Comparison of ENCODE assay signal across 1 cellular context in the genomic region with DNA sequence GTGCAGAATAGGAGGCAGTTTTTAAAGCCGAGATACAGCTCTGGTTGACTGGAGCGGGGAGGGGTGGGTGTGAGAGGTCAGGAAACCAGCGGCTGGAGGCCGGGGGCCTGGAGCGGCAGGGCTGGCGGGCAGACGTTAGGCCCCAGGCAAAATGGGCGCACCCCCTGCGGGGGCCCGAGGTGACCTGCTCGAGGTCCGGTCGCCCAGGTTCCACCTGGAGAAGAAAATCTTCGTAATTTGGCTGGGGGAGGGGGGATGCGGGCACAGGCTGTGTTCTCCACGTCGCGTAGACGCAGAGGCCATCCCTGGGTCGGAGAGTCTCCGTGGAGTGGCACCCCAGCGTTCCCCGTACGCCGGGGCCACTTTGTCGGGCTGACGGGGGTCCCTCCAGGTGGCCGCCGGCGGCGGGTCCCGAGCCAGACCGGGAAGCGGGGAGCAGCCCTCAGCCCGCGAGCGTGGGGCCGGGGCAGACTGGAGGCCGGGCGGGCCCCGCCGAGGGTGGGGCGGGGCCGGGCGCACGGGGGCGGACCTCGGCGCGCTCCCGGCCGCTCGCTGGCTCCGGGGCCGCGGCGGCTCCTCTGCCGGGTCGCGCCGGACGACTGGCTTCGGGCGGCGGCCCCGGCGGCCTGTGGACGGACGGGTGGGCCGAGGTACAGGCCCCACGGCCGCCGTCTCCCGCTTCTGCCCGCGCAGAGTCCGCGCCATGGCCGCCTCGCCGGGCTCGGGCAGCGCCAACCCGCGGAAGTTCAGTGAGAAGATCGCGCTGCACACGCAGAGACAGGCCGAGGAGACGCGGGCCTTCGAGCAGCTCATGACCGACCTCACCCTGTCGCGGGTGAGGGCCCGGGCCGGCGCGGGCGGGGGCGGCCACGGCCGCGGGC.
TF ChIP-seq lines count a peak whose summit lies in the region.

A gene with protein sequence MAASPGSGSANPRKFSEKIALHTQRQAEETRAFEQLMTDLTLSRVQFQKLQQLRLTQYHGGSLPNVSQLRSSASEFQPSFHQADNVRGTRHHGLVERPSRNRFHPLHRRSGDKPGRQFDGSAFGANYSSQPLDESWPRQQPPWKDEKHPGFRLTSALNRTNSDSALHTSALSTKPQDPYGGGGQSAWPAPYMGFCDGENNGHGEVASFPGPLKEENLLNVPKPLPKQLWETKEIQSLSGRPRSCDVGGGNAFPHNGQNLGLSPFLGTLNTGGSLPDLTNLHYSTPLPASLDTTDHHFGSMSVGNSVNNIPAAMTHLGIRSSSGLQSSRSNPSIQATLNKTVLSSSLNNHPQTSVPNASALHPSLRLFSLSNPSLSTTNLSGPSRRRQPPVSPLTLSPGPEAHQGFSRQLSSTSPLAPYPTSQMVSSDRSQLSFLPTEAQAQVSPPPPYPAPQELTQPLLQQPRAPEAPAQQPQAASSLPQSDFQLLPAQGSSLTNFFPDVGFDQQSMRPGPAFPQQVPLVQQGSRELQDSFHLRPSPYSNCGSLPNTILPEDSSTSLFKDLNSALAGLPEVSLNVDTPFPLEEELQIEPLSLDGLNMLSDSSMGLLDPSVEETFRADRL (plus strand): TSS at position 555 of the 881 bp plus-strand sequence. CDS start 149 bp downstream, at position 704.

TF ChIP-seq in HEK293, 187 proteins besides CTCF, POLR2A, EP300 and RAD21 (continued from another document and continues in another):
- TF ChIP-seq, protein P1, sequence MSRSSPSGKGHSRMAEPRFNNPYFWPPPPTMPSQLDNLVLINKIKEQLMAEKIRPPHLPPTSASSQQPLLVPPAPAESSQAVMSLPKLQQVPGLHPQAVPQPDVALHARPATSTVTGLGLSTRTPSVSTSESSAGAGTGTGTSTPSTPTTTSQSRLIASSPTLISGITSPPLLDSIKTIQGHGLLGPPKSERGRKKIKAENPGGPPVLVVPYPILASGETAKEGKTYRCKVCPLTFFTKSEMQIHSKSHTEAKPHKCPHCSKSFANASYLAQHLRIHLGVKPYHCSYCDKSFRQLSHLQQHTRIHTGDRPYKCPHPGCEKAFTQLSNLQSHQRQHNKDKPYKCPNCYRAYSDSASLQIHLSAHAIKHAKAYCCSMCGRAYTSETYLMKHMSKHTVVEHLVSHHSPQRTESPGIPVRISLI (tag by site-specific recombination; IDR thresholded peaks at IDR 0.05): no peak
- TF ChIP-seq ZBTB8A (tag by site-specific recombination; IDR thresholded peaks at IDR 0.05): peak; percentile 61
- no peak for TF ChIP-seq ZNF623 (tag by site-specific recombination; IDR thresholded peaks at IDR 0.05)
- TF ChIP-seq ZFHX2 (tag by site-specific recombination; conservative IDR thresholded peaks at IDR 0.05): no peak
- no peak for TF ChIP-seq ZNF654 (tag by site-specific recombination; IDR thresholded peaks at IDR 0.05; ENCODE audit: low read depth)
- TF ChIP-seq, protein P2, sequence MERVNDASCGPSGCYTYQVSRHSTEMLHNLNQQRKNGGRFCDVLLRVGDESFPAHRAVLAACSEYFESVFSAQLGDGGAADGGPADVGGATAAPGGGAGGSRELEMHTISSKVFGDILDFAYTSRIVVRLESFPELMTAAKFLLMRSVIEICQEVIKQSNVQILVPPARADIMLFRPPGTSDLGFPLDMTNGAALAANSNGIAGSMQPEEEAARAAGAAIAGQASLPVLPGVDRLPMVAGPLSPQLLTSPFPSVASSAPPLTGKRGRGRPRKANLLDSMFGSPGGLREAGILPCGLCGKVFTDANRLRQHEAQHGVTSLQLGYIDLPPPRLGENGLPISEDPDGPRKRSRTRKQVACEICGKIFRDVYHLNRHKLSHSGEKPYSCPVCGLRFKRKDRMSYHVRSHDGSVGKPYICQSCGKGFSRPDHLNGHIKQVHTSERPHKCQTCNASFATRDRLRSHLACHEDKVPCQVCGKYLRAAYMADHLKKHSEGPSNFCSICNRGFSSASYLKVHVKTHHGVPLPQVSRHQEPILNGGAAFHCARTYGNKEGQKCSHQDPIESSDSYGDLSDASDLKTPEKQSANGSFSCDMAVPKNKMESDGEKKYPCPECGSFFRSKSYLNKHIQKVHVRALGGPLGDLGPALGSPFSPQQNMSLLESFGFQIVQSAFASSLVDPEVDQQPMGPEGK (tag by site-specific recombination; IDR thresholded peaks at IDR 0.05): peak; percentile 86
- peak; percentile 58; the same call in 1 of the 2 replicates for TF ChIP-seq ZSCAN30 (tag by site-specific recombination; IDR thresholded peaks at IDR 0.05)
- TF ChIP-seq ZFP37 (tag by site-specific recombination; IDR thresholded peaks at IDR 0.05): no peak
- TF ChIP-seq ZNF37A (tag by site-specific recombination; IDR thresholded peaks at IDR 0.05): no peak
- TF ChIP-seq ZNF311 (tag by site-specific recombination; IDR thresholded peaks at IDR 0.05; ENCODE audit: borderline replicate concordance): no peak
- TF ChIP-seq ZNF114 (tag by site-specific recombination; IDR thresholded peaks at IDR 0.05): no peak
- 0 out of 2 replicates have a peak, but pooled peaks have one; percentile 16 for TF ChIP-seq YY1 (tag by site-specific recombination; IDR thresholded peaks at IDR 0.05)
- TF ChIP-seq MEIS1 (CRISPR knock-in tag; IDR thresholded peaks at IDR 0.05; ENCODE audit: borderline replicate concordance): no peak
- TF ChIP-seq GLI4 (tag by site-specific recombination; IDR thresholded peaks at IDR 0.05): no peak
- TF ChIP-seq SETDB1 (IDR thresholded peaks at IDR 0.05; ENCODE audit: insufficient read length, low read length): no peak
- TF ChIP-seq ZNF555 (tag by site-specific recombination; conservative IDR thresholded peaks at IDR 0.05): no peak
- no peak for TF ChIP-seq ZNF366 (tag by site-specific recombination; conservative IDR thresholded peaks at IDR 0.05)
- TF ChIP-seq ZFP3 (tag by site-specific recombination; IDR thresholded peaks at IDR 0.05; ENCODE audit: low read depth): no peak
- TF ChIP-seq ZNF791 (tag by site-specific recombination; IDR thresholded peaks at IDR 0.05): no peak
- no peak for TF ChIP-seq ZNF394 (tag by site-specific recombination; IDR thresholded peaks at IDR 0.05; ENCODE audit: borderline replicate concordance)
- no peak for TF ChIP-seq EGR2 (tag by site-specific recombination; IDR thresholded peaks at IDR 0.05; ENCODE audit: low read depth)
- peak; percentile 37; the same call in 1 of the 2 replicates for TF ChIP-seq ZFP69B (tag by site-specific recombination; IDR thresholded peaks at IDR 0.05)
- no peak for TF ChIP-seq ZNF677 (tag by site-specific recombination; IDR thresholded peaks at IDR 0.05)
- peak; percentile 66; the same call in 1 of the 2 replicates for TF ChIP-seq ZNF561 (tag by site-specific recombination; IDR thresholded peaks at IDR 0.05; ENCODE audit: borderline replicate concordance)
- TF ChIP-seq KLF16 (tag by site-specific recombination; IDR thresholded peaks at IDR 0.05): 0 out of 2 replicates have a peak, but pooled peaks have one; percentile 21
- peak; percentile 75 for TF ChIP-seq ZBTB20 (tag by site-specific recombination; IDR thresholded peaks at IDR 0.05)
- no peak for TF ChIP-seq GFI1B (tag by site-specific recombination; IDR thresholded peaks at IDR 0.05)
- no peak for TF ChIP-seq ZNF19 (tag by site-specific recombination; IDR thresholded peaks at IDR 0.05; ENCODE audit: low read depth)
- TF ChIP-seq TCF7L2 (IDR thresholded peaks at IDR 0.05; ENCODE audit: borderline replicate concordance, low read depth, low read length): no peak
- no peak for TF ChIP-seq ZNF785 (tag by site-specific recombination; IDR thresholded peaks at IDR 0.05)
- no peak for TF ChIP-seq HOXD13 (CRISPR knock-in tag; IDR thresholded peaks at IDR 0.05; ENCODE audit: borderline replicate concordance)
- TF ChIP-seq, protein P3, sequence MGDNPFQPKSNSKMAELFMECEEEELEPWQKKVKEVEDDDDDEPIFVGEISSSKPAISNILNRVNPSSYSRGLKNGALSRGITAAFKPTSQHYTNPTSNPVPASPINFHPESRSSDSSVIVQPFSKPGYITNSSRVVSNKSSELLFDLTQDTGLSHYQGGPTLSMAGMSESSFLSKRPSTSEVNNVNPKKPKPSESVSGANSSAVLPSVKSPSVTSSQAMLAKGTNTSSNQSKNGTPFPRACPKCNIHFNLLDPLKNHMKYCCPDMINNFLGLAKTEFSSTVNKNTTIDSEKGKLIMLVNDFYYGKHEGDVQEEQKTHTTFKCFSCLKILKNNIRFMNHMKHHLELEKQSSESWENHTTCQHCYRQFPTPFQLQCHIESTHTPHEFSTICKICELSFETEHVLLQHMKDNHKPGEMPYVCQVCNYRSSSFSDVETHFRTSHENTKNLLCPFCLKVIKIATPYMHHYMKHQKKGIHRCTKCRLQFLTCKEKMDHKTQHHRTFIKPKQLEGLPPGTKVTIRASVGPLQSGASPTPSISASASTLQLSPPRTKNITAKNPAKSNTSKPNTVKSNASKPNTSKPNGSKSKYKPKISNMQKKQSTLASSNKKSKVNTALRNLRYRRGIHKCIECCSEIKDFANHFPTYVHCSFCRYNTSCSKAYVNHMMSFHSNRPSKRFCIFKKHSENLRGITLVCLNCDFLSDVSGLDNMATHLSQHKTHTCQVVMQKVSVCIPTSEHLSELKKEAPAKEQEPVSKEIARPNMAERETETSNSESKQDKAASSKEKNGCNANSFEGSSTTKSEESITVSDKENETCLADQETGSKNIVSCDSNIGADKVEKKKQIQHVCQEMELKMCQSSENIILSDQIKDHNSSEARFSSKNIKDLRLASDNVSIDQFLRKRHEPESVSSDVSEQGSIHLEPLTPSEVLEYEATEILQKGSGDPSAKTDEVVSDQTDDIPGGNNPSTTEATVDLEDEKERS (tag by site-specific recombination; IDR thresholded peaks at IDR 0.05): no peak
- TF ChIP-seq, protein P4, sequence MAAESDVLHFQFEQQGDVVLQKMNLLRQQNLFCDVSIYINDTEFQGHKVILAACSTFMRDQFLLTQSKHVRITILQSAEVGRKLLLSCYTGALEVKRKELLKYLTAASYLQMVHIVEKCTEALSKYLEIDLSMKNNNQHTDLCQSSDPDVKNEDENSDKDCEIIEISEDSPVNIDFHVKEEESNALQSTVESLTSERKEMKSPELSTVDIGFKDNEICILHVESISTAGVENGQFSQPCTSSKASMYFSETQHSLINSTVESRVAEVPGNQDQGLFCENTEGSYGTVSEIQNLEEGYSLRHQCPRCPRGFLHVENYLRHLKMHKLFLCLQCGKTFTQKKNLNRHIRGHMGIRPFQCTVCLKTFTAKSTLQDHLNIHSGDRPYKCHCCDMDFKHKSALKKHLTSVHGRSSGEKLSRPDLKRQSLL (tag by site-specific recombination; IDR thresholded peaks at IDR 0.05): no peak
- TF ChIP-seq, protein P5, sequence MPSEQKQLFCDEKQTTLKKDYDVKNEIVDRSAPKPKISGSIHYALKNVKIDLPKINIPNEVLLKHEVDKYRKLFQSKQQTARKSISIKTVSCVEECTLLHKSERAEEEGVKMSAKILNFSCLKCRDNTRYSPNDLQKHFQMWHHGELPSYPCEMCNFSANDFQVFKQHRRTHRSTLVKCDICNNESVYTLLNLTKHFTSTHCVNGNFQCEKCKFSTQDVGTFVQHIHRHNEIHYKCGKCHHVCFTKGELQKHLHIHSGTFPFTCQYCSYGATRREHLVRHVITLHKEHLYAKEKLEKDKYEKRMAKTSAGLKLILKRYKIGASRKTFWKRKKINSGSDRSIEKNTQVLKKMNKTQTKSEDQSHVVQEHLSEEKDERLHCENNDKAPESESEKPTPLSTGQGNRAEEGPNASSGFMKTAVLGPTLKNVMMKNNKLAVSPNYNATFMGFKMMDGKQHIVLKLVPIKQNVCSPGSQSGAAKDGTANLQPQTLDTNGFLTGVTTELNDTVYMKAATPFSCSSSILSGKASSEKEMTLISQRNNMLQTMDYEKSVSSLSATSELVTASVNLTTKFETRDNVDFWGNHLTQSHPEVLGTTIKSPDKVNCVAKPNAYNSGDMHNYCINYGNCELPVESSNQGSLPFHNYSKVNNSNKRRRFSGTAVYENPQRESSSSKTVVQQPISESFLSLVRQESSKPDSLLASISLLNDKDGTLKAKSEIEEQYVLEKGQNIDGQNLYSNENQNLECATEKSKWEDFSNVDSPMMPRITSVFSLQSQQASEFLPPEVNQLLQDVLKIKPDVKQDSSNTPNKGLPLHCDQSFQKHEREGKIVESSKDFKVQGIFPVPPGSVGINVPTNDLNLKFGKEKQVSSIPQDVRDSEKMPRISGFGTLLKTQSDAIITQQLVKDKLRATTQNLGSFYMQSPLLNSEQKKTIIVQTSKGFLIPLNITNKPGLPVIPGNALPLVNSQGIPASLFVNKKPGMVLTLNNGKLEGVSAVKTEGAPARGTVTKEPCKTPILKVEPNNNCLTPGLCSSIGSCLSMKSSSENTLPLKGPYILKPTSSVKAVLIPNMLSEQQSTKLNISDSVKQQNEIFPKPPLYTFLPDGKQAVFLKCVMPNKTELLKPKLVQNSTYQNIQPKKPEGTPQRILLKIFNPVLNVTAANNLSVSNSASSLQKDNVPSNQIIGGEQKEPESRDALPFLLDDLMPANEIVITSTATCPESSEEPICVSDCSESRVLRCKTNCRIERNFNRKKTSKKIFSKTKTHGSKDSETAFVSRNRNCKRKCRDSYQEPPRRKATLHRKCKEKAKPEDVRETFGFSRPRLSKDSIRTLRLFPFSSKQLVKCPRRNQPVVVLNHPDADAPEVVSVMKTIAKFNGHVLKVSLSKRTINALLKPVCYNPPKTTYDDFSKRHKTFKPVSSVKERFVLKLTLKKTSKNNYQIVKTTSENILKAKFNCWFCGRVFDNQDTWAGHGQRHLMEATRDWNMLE (tag by site-specific recombination; conservative IDR thresholded peaks at IDR 0.05; ENCODE audit: low read depth): no peak
- TF ChIP-seq, protein P6, sequence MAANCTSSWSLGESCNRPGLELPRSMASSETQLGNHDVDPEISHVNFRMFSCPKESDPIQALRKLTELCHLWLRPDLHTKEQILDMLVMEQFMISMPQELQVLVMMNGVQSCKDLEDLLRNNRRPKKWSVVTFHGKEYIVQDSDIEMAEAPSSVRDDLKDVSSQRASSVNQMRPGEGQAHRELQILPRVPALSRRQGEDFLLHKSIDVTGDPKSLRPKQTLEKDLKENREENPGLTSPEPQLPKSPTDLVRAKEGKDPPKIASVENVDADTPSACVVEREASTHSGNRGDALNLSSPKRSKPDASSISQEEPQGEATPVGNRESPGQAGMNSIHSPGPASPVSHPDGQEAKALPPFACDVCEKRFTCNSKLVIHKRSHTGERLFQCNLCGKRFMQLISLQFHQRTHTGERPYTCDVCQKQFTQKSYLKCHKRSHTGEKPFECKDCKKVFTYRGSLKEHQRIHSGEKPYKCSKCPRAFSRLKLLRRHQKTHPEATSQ (tag by site-specific recombination; IDR thresholded peaks at IDR 0.05): no peak
- TF ChIP-seq, protein P7, sequence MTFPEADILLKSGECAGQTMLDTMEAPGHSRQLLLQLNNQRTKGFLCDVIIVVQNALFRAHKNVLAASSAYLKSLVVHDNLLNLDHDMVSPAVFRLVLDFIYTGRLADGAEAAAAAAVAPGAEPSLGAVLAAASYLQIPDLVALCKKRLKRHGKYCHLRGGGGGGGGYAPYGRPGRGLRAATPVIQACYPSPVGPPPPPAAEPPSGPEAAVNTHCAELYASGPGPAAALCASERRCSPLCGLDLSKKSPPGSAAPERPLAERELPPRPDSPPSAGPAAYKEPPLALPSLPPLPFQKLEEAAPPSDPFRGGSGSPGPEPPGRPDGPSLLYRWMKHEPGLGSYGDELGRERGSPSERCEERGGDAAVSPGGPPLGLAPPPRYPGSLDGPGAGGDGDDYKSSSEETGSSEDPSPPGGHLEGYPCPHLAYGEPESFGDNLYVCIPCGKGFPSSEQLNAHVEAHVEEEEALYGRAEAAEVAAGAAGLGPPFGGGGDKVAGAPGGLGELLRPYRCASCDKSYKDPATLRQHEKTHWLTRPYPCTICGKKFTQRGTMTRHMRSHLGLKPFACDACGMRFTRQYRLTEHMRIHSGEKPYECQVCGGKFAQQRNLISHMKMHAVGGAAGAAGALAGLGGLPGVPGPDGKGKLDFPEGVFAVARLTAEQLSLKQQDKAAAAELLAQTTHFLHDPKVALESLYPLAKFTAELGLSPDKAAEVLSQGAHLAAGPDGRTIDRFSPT (tag by site-specific recombination; IDR thresholded peaks at IDR 0.05): no peak
- TF ChIP-seq ZNF239 (tag by site-specific recombination; IDR thresholded peaks at IDR 0.05): no peak
- no peak for TF ChIP-seq MYNN (tag by site-specific recombination; IDR thresholded peaks at IDR 0.05; ENCODE audit: borderline replicate concordance)
- TF ChIP-seq KLF9 (tag by site-specific recombination; IDR thresholded peaks at IDR 0.05; ENCODE audit: low read depth): no peak
